In the genomic region with DNA sequence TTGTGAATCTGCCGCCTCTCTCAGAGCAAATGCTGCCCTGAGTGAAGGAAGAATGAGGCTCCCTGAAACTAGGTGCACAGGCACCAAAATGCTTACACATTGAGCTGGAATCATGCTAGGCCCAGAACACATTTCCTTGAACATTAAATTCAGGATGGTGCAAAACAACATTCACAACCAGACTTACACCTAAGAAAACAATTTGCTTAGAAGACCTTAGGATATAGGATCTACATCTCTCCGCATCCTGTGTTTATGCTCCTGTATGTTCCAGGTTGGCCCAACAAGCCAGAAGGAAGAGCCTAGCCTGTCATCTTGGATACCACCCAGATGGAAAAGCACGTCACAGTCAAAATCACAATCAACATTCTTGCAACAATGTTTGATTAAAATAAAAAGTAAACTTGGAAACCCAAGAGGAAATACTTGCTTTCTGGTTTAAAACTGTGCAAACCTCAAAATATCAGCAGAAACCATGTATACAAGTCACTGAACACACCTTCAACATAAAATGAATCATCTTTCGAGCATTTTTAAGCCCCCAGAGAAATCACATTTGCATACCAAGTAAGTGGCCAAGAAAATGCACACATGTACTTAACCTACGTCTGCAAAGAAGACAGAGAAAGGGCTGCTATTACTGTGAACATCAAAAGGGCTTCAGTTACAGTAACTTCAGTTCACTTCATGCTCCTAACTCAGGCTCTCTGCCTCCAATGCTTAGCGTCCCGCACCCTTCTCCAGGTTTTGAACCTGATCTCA, we compare ENCODE assay signal across 8 cellular contexts. TPM values are rescaled to one million over a fixed set of nuclear protein-coding genes. Genes with fewer than 3 reads are reported as not detected.
A peak's percentile ranks its signal among the peaks of the same experiment; 100 is the strongest.
DNase-seq lines count a peak whose midpoint lies in the region; ATAC-seq and TF ChIP-seq lines count a peak whose summit lies in the region.

No MANE protein-coding gene starts in this region.

- peak overlapping the region; percentile 66 to 98 (median 93) for H3K4me3 ChIP-seq in mammary epithelial cell (replicated peaks in 1 of 3; ENCODE audit: insufficient read depth in 1 of 3, low read depth in 2 of 3, low read length in 3 of 3)
- H3K4me3 ChIP-seq in muscle layer of duodenum (ENCODE audit: low read depth in 1 of 2, low read length in 2 of 2), result peak overlapping the region; percentile 85 to 91

- no peak overlapping the region for H2AFZ ChIP-seq in mammary epithelial cell (ENCODE audit: low read depth, low read length)

- TSS peak; percentile 25 for BruUV-seq in mammary epithelial cell (replicated peaks; lab: Mats Ljungman, UMichigan)

- in situ Hi-C loops in mammary epithelial cell (cut with MboI; ENCODE audit: low sequenced_read_pairs in 2 of 2), result loop anchor here (5.0 to 25.0 kb wide), 5 partner anchors 242 to 1052 kb away; no protein-coding TSS in a partner anchor

- intact Hi-C loops in mammary epithelial cell (cut with micrococcal nuclease), result loop anchor here (1.0 to 2.0 kb wide), 3 partner anchors 62 to 604 kb away; no protein-coding TSS in a partner anchor

- TF ChIP-seq CTCF in GM10266 (IDR thresholded peaks at IDR 0.05; ENCODE audit: control insufficient read depth, insufficient read depth, low read depth, missing control alignments), result no peak
- no peak for TF ChIP-seq CTCF in mammary epithelial cell (conservative IDR thresholded peaks at IDR 0.05 in 1 of 2, IDR thresholded peaks at IDR 0.05 in 1 of 2; ENCODE audit: extremely low read depth in 1 of 2, insufficient read depth in 1 of 2, low read depth in 1 of 2, low read length in 2 of 2)

- dilution Hi-C loops in mammary epithelial cell (cut with HindIII; ENCODE audit: low sequenced_read_pairs), result no loop called here

- H3K9me3 ChIP-seq in mammary epithelial cell (replicated peaks; ENCODE audit: insufficient read depth, low read length) (no peaks in the 10 kb centered on the region), muscle layer of duodenum (ENCODE audit: control insufficient read depth in 1 of 2, low read length in 2 of 2) (no peaks in the 10 kb centered on the region)

- CTCF ChIA-PET in mammary epithelial cell (lab: Charles Lee; ENCODE audit: low non-redundant PET), result no interaction called here

- WGBS in mammary epithelial cell (ENCODE audit: low coverage, missing lambda C conversion rate), result 1% methylated on average over 7 of the region's 7 CpGs

- peak; percentile 34 for ATAC-seq in GM21390 (IDR thresholded peaks at IDR 0.05; ENCODE audit: unreplicated experiment)

- H4K20me1 ChIP-seq in mammary epithelial cell (ENCODE audit: insufficient read depth, low read length), result peaks cover 5% of the 10 kb centered on the region

- H3K4me2 ChIP-seq in mammary epithelial cell (ENCODE audit: insufficient read depth, low read depth, low read length), result peak overlapping the region; percentile 92

- H3K27me3 ChIP-seq in mammary epithelial cell (ENCODE audit: insufficient read depth, low read length), result no peaks in the 10 kb centered on the region
- no peaks in the 10 kb centered on the region for H3K27me3 ChIP-seq in muscle layer of duodenum (ENCODE audit: low read depth, low read length)

- DNase-seq in GM10266 (ENCODE audit: extremely low spot score) (peak; percentile 42), LHCN-M2 (ENCODE audit: low read depth) (peak; percentile 36), mammary epithelial cell (no peak), globus pallidus (ENCODE audit: low spot score) (no peak), iPS-NIHi11 (ENCODE audit: low spot score) (no peak), NCI-H2227 (lab: John Stamatoyannopoulos, UW; ENCODE audit: unreplicated experiment) (no peak)

- H3K27ac ChIP-seq in mammary epithelial cell (ENCODE audit: insufficient read depth, low read depth, low read length) (peak overlapping the region; percentile 91), muscle layer of duodenum (ENCODE audit: low read length) (peak overlapping the region; percentile 50)

- H3K36me3 ChIP-seq in mammary epithelial cell (ENCODE audit: insufficient read depth, low read length), result peaks cover 12% of the 10 kb centered on the region
- peaks cover 3 to 13% of the 10 kb centered on the region in 2 donors for H3K36me3 ChIP-seq in muscle layer of duodenum (ENCODE audit: control insufficient read depth in 1 of 2, insufficient read depth in 2 of 2, low read length in 2 of 2)

- H3K4me1 ChIP-seq in mammary epithelial cell (ENCODE audit: insufficient read depth, low read length) (peaks cover 71% of the 10 kb centered on the region), muscle layer of duodenum (ENCODE audit: control insufficient read depth in 1 of 2, insufficient read depth in 2 of 2, low read length in 2 of 2) (peaks cover 0 to 16% of the 10 kb centered on the region in 2 donors)

- peak overlapping the region; percentile 94 for H3K9ac ChIP-seq in mammary epithelial cell (ENCODE audit: insufficient read depth, low read length)

- peaks cover 64% of the 10 kb centered on the region for H3K79me2 ChIP-seq in mammary epithelial cell (ENCODE audit: insufficient read depth, low read length)

RNA-seq across cellular contexts. Expression of gene ENC1, which starts 1.6 kb away (rescaled TPM):
- 56.6 and 60.3 TPM in 2 replicates for total RNA-seq in LHCN-M2 (2014; rRNA removed)
- polyA plus RNA-seq in LHCN-M2 (2012), result 26.0 TPM
- total RNA-seq in mammary epithelial cell, result 100 to 1,000 TPM in 1 of 2 donors, 10 to 100 TPM in 1; 42.4 to 392 TPM
- 41.6 TPM for polyA plus RNA-seq in mammary epithelial cell
- 117 TPM for polyA minus RNA-seq in mammary epithelial cell

RNA-seq across cellular contexts. Expression of gene HEXB, which starts 46.1 kb away (rescaled TPM):
- total RNA-seq in LHCN-M2 (2014; rRNA removed) (168 and 209 TPM in 2 replicates), mammary epithelial cell (100 to 1,000 TPM; 101 to 122 TPM)
- polyA plus RNA-seq in LHCN-M2 (2012), result 141 TPM
- polyA plus RNA-seq in mammary epithelial cell, result 81.6 TPM
- 109 TPM for polyA minus RNA-seq in mammary epithelial cell

Comparison
In these comparisons a context has a peak if more than half of its experiments do, and no peak if none do; other contexts are left out.
1. DNase-seq: peak in GM10266 (single experiment) and LHCN-M2 (single experiment); none in mammary epithelial cell (single experiment), globus pallidus (single experiment), iPS-NIHi11 (single experiment) and NCI-H2227 (single experiment).